29 cellular contexts compared by ENCODE assay signal in genomic region chr19:42030605-42031004, GRCh38. TPM values are rescaled to one million over a fixed set of nuclear protein-coding genes. Genes with fewer than 3 reads are reported as not detected.
DNase-seq lines count a peak whose midpoint lies in the region; ATAC-seq, FAIRE-seq and TF ChIP-seq lines count a peak whose summit lies in the region.
"Had no signal": no experiment of that assay in that cellular context is flagged by ENCODE, and none has a peak within 500 bp of the region (broad histone marks: within the 10 kb centered on the region; RNA-seq: fewer than 3 reads in every experiment).

No MANE protein-coding gene starts in this region.

- no peak overlapping the region for H2BK20ac ChIP-seq in H1 (ENCODE audit: low read length)

- no peak overlapping the region for H2BK15ac ChIP-seq in H1 (ENCODE audit: low read length)

- H3K23me2 ChIP-seq in H1 (ENCODE audit: low read depth, low read length): no peaks in the 10 kb centered on the region

- H3K18ac ChIP-seq in H1 (ENCODE audit: extremely low read depth, low read length): no peak overlapping the region; the same call in 1 of the 2 replicates

- TF ChIP-seq EP300 in H1 (IDR thresholded peaks at IDR 0.05; ENCODE audit: borderline replicate concordance in 1 of 2, low read depth in 2 of 2, low read length in 2 of 2): no peak

- H2AFZ ChIP-seq in GM23338 (no peak overlapping the region), H1 (ENCODE audit: low read length) (no peak overlapping the region)

- H3K4me1 ChIP-seq in GM23338 (ENCODE audit: insufficient read depth) (peaks cover 16% of the 10 kb centered on the region), H1 (replicated peaks in 1 of 4; ENCODE audit: control insufficient read depth in 3 of 4, insufficient read depth in 4 of 4, low read length in 3 of 4) (peaks cover 0 to 7% (median 5%) of the 10 kb centered on the region in 4 experiments; a peak in 5 of 7 replicates)

- no peak for FAIRE-seq in H1 (lab: Jason Lieb, UNC)
- FAIRE-seq: A204.1, GM12892, GM19239 had no signal

- POLR2A ChIA-PET in H1 (lab: Charles Lee; ENCODE audit: partially characterized antibody): interaction anchor here (0.7 to 2.3 kb wide), 2 partner anchors 72 to 170 kb away, joined by 4 read pairs; partner anchors contain the start of gene RABAC1

- H3K79me2 ChIP-seq in GM23338 (replicated peaks; ENCODE audit: insufficient read depth) (no peaks in the 10 kb centered on the region), H1 (ENCODE audit: control insufficient read depth in 1 of 2, insufficient read depth in 2 of 2, low read length in 2 of 2) (no peaks in the 10 kb centered on the region)

- WGBS in H1 (ENCODE audit: extremely low coverage in 1 of 2, insufficient coverage in 1 of 2, insufficient read length in 1 of 2, insufficient replicate concordance in 2 of 2, low coverage in 1 of 2, low lambda C conversion rate in 2 of 2, missing lambda C conversion rate in 1 of 2), 2 experiments: 100% methylated on average over 2 of the region's 2 CpGs; no CpG with 5 or more reads in 1 of the 2 experiments

- peaks cover 19% of the 10 kb centered on the region for H3F3A ChIP-seq in GM23338 (replicated peaks; ENCODE audit: low read depth)

- CTCF ChIA-PET in H1 (lab: Charles Lee; ENCODE audit: partially characterized antibody): interaction anchor here (0.8 to 3.7 kb wide), 7 partner anchors 13 to 71 kb away, joined by 3 to 58 read pairs (median 4); no protein-coding TSS in a partner anchor

- peaks cover 16% of the 10 kb centered on the region for H3K27me3 Mint-ChIP-seq in GM23338 (ENCODE audit: insufficient read depth, low read depth, poor library complexity)

- no peak overlapping the region for H4K5ac ChIP-seq in H1 (ENCODE audit: insufficient read length, low read depth, low read length)

- no peak overlapping the region for H3K4me3 Mint-ChIP-seq in GM23338
- H3K4me3 Mint-ChIP-seq: CD4-positive, alpha-beta memory T cell; T-cell had no signal

- H3K14ac ChIP-seq in H1 (ENCODE audit: insufficient read length): no peak overlapping the region

- H2BK5ac ChIP-seq in H1 (ENCODE audit: low read depth, low read length): no peak overlapping the region

- H3K36me3 ChIP-seq in GM23338 (ENCODE audit: insufficient read depth) (no peaks in the 10 kb centered on the region), H1 (ENCODE audit: control insufficient read depth in 2 of 4, insufficient read depth in 4 of 4, low read length in 3 of 4) (peaks cover 0 to 5% (median 4%) of the 10 kb centered on the region in 4 experiments; a peak in 4 of 8 replicates)
- H3K36me3 ChIP-seq: SJSA1 had no signal

- no peak overlapping the region for H2AK5ac ChIP-seq in H1 (ENCODE audit: low read depth, low read length)

- H4K20me1 ChIP-seq in GM23338 (replicated peaks; ENCODE audit: insufficient read depth) (no peaks in the 10 kb centered on the region; the same call in 1 of the 2 replicates), H1 (replicated peaks in 1 of 2; ENCODE audit: control insufficient read depth in 1 of 2, insufficient read depth in 2 of 2, low read length in 2 of 2) (peaks cover 0 to 2% of the 10 kb centered on the region in 2 experiments)

- no peak for TF ChIP-seq POLR2A in H1 (IDR thresholded peaks at IDR 0.05; ENCODE audit: control extremely low read depth in 1 of 2, low read depth in 2 of 2, low read length in 2 of 2)

- H3K4me2 ChIP-seq in GM23338: no peak overlapping the region
- no peak overlapping the region for H3K4me2 ChIP-seq in H1 (ENCODE audit: insufficient read depth in 1 of 2, low read depth in 2 of 2, low read length in 2 of 2)
- H3K4me2 ChIP-seq: BLaER1 treated with 17β-estradiol and CSF1 and Interleukin-3, amounts not matched to agents 10 nM and 100 nM had no signal

- H3K23ac ChIP-seq in H1 (ENCODE audit: insufficient read length): no peak overlapping the region

- no peak overlapping the region for H3K4me3 ChIP-seq in GM23338
- H3K4me3 ChIP-seq in H1 (ENCODE audit: extremely low read depth in 1 of 4, insufficient read depth in 2 of 4, low read depth in 3 of 4, low read length in 4 of 4): no peak overlapping the region
- H3K4me3 ChIP-seq: BLaER1 treated with 17β-estradiol and CSF1 and Interleukin-3, amounts not matched to agents 10 nM and 100 nM; SJSA1 had no signal

- peaks cover 28% of the 10 kb centered on the region for H3K36me3 Mint-ChIP-seq in GM23338 (ENCODE audit: low read depth)
- H3K36me3 Mint-ChIP-seq: CD4-positive, alpha-beta memory T cell; T-cell had no signal

- no peaks in the 10 kb centered on the region; the same call in 1 of the 3 replicates for H3K9me3 Mint-ChIP-seq in GM23338
- H3K9me3 Mint-ChIP-seq: CD4-positive, alpha-beta memory T cell; T-cell had no signal

- ATAC-seq in GM23338 (no peak), GM21367 (IDR thresholded peaks at IDR 0.05; ENCODE audit: unreplicated experiment) (no peak), HG02973 (IDR thresholded peaks at IDR 0.05; ENCODE audit: unreplicated experiment) (no peak)
- ATAC-seq: T-cell had no signal

- no peak overlapping the region for H2BK120ac ChIP-seq in H1 (replicated peaks; ENCODE audit: low read depth, low read length)

- H2BK12ac ChIP-seq in H1 (ENCODE audit: low read depth, low read length): peak overlapping the region; percentile 18

- no peak overlapping the region for H3K9ac ChIP-seq in H1 (replicated peaks in 1 of 4; ENCODE audit: extremely low read depth in 1 of 4, low read depth in 3 of 4, low read length in 3 of 4)
- H3K9ac ChIP-seq: BLaER1 treated with 17β-estradiol and CSF1 and Interleukin-3, amounts not matched to agents 10 nM and 100 nM had no signal

- H3K4ac ChIP-seq in H1 (replicated peaks; ENCODE audit: insufficient read length, low read depth, low read length): no peak overlapping the region

- H3K9me2 ChIP-seq in GM23338 (ENCODE audit: insufficient read depth): no peaks in the 10 kb centered on the region; the same call in 1 of the 2 replicates

- H3K27ac Mint-ChIP-seq in GM23338: peak overlapping the region; percentile 82; the same call in 1 of the 2 replicates
- H3K27ac Mint-ChIP-seq: CD4-positive, alpha-beta memory T cell; T-cell had no signal

- no peaks in the 10 kb centered on the region for H3K79me1 ChIP-seq in H1 (ENCODE audit: low read depth, low read length)

- TF ChIP-seq CTCF in GM23338 (conservative IDR thresholded peaks at IDR 0.05; ENCODE audit: low read depth in 2 of 2): no peak
- no peak for TF ChIP-seq CTCF in H1 (IDR thresholded peaks at IDR 0.05; ENCODE audit: control extremely low read depth in 1 of 3, insufficient read depth in 1 of 3, low read depth in 1 of 3, low read length in 3 of 3)

- H3K56ac ChIP-seq in H1 (replicated peaks; ENCODE audit: insufficient read length, low read depth, low read length): no peak overlapping the region

- peaks cover 43% of the 10 kb centered on the region for H3K4me1 Mint-ChIP-seq in GM23338

- DNase-seq in D341Med (ENCODE audit: low spot score): peak; percentile 28
- no peak for DNase-seq in GM23338 (ENCODE audit: low spot score)
- peak; percentile 77 to 89 for DNase-seq in NCI-H524 (lab: John Stamatoyannopoulos, UW)
- DNase-seq in H1 (ENCODE audit: low read depth in 1 of 2, low spot score in 2 of 2): no peak
- no peak for DNase-seq in stimulated activated CD4-positive, alpha-beta T cell treated with anti-CD3 and anti-CD28 coated beads, Interleukin-4, amount 100 ng/mL, for 1 hour
- DNase-seq: AML-193; CD4-positive, alpha-beta memory T cell; COR-L47; DMS79 treated with DMSO at 0.1 percent for 48 hours; H7; IMR-90; KG1; MM.1S; NCI-H1048; NCI-H1417; NCI-H1694; NCI-H2029 treated with DMSO at 0.1 percent for 48 hours; NCI-H510A; NCI-H748 treated with DMSO at 0.1 percent for 48 hours; Right ventricle myocardium superior; RPMI8226; T-cell had no signal

- H4K8ac ChIP-seq in H1 (ENCODE audit: extremely low read depth, insufficient read depth, low read length): no peak overlapping the region

- H3K9me3 ChIP-seq in H1 (ENCODE audit: insufficient read depth in 2 of 2, low read depth in 1 of 2, low read length in 1 of 2): no peaks in the 10 kb centered on the region
- H3K9me3 ChIP-seq: BLaER1 treated with 17β-estradiol and CSF1 and Interleukin-3, amounts not matched to agents 10 nM and 100 nM; SJSA1 had no signal

- no peak overlapping the region for H3K27ac ChIP-seq in GM23338 (ENCODE audit: low read depth)
- H3K27ac ChIP-seq in H1 (ENCODE audit: low read depth, low read length): no peak overlapping the region
- H3K27ac ChIP-seq: BLaER1 treated with 17β-estradiol and CSF1 and Interleukin-3, amounts not matched to agents 10 nM and 100 nM; SJSA1 had no signal

- peak overlapping the region; percentile 16 for H4K91ac ChIP-seq in H1 (replicated peaks; ENCODE audit: insufficient read length, low read length)

- H3K27me3 ChIP-seq in GM23338 (ENCODE audit: insufficient read depth): no peaks in the 10 kb centered on the region
- no peaks in the 10 kb centered on the region for H3K27me3 ChIP-seq in H1 (replicated peaks in 1 of 4; ENCODE audit: control insufficient read depth in 3 of 4, extremely low read depth in 1 of 4, insufficient read depth in 3 of 4, low read length in 3 of 4)
- H3K27me3 ChIP-seq: BLaER1 treated with 17β-estradiol and CSF1 and Interleukin-3, amounts not matched to agents 10 nM and 100 nM; SJSA1 had no signal

- no peak for TF ChIP-seq RAD21 in H1 (IDR thresholded peaks at IDR 0.05 in 1 of 2, conservative IDR thresholded peaks at IDR 0.05 in 1 of 2; ENCODE audit: low read depth in 2 of 2, low read length in 2 of 2)

RNA-seq across cellular contexts. Expression of gene ATP1A3, which starts 36.6 kb away (rescaled TPM):
- total RNA-seq in GM23338 (2014; rRNA removed; shearing (Covaris generic)): 33.1 and 37.3 TPM in 2 replicates
- polyA plus RNA-seq in GM23338 (2016; fragmentation: Nextera tagmentation; extraction: Ambion mirVana): 11.0 and 11.5 TPM in 2 replicates
- total RNA-seq in H1 (2021; fragmentation: NEBNext Ultra II Directional; extraction: Animal tissue kit (Norgen Biotek cat#: 25700)): 35.8 and 41.2 TPM in 2 replicates
- polyA plus RNA-seq in H1 (2011; rRNA removed): 11.1 and 19.2 TPM in 2 replicates
- polyA plus RNA-seq in H1 (2011; cell fraction: cytosol; rRNA removed): 5.9 TPM
- 20.8 TPM for polyA plus RNA-seq in H1 (2011; cell fraction: nucleus; rRNA removed)
- 30.8 to 45.2 TPM (median 38.2 TPM) in 4 replicates for polyA plus RNA-seq in H1 (2012, experiment 1 of 2)
- 33.0 TPM for polyA plus RNA-seq in H1 (2012, experiment 2 of 2)
- polyA plus RNA-seq in H1 (2013, experiment 1 of 2): 44.9 TPM
- 43.1 TPM for polyA plus RNA-seq in H1 (2013, experiment 2 of 2)
- polyA minus RNA-seq in H1 (2011; rRNA and poly(A)+ RNA removed): 24.6 and 27.9 TPM in 2 replicates
- polyA minus RNA-seq in H1 (2011; cell fraction: cytosol; rRNA and poly(A)+ RNA removed): 20.7 TPM
- polyA minus RNA-seq in H1 (2011; cell fraction: nucleus; rRNA and poly(A)+ RNA removed): 10.7 TPM
- total RNA-seq: SJSA1 had no signal

RNA-seq across cellular contexts. Expression of gene GRIK5, which starts 39.4 kb away (rescaled TPM):
- 34.3 and 42.5 TPM in 2 replicates for total RNA-seq in GM23338 (2014; rRNA removed; shearing (Covaris generic))
- 5.1 and 6.2 TPM in 2 replicates for polyA plus RNA-seq in GM23338 (2016; fragmentation: Nextera tagmentation; extraction: Ambion mirVana)
- total RNA-seq in H1 (2021; fragmentation: NEBNext Ultra II Directional; extraction: Animal tissue kit (Norgen Biotek cat#: 25700)): 42.9 and 45.1 TPM in 2 replicates
- polyA plus RNA-seq in H1 (2011; rRNA removed): 17.8 and 25.3 TPM in 2 replicates
- polyA plus RNA-seq in H1 (2011; cell fraction: cytosol; rRNA removed): 14.1 TPM
- polyA plus RNA-seq in H1 (2011; cell fraction: nucleus; rRNA removed): 57.6 TPM
- polyA plus RNA-seq in H1 (2012, experiment 1 of 2): 29.3 to 50.3 TPM (median 45.8 TPM) in 4 replicates
- 31.9 TPM for polyA plus RNA-seq in H1 (2012, experiment 2 of 2)
- 28.4 TPM for polyA plus RNA-seq in H1 (2013, experiment 1 of 2)
- 28.1 TPM for polyA plus RNA-seq in H1 (2013, experiment 2 of 2)
- 23.8 and 25.7 TPM in 2 replicates for polyA minus RNA-seq in H1 (2011; rRNA and poly(A)+ RNA removed)
- polyA minus RNA-seq in H1 (2011; cell fraction: cytosol; rRNA and poly(A)+ RNA removed): 22.3 TPM
- polyA minus RNA-seq in H1 (2011; cell fraction: nucleus; rRNA and poly(A)+ RNA removed): 21.2 TPM
- total RNA-seq: IMR-90, SJSA1 had no signal
- polyA plus RNA-seq: CD4-positive, alpha-beta memory T cell had no signal

RNA-seq across cellular contexts. Expression of gene ZNF574, which starts 45.4 kb away (rescaled TPM):
- total RNA-seq in GM23338 (2014; rRNA removed; shearing (Covaris generic)): 50.8 and 61.2 TPM in 2 replicates
- polyA plus RNA-seq in GM23338 (2016; fragmentation: Nextera tagmentation; extraction: Ambion mirVana) (18.7 and 19.4 TPM in 2 replicates), H1 (2011; rRNA removed) (38.8 and 53.8 TPM in 2 replicates)
- total RNA-seq in H1 (2021; fragmentation: NEBNext Ultra II Directional; extraction: Animal tissue kit (Norgen Biotek cat#: 25700)): 27.0 and 28.6 TPM in 2 replicates
- 27.7 TPM for polyA plus RNA-seq in H1 (2011; cell fraction: cytosol; rRNA removed)
- polyA plus RNA-seq in H1 (2011; cell fraction: nucleus; rRNA removed): 31.4 TPM
- polyA plus RNA-seq in H1 (2012, experiment 1 of 2): 12.2 to 27.2 TPM (median 24.2 TPM) in 4 replicates
- 22.8 TPM for polyA plus RNA-seq in H1 (2012, experiment 2 of 2)
- 13.2 TPM for polyA plus RNA-seq in H1 (2013, experiment 1 of 2)
- 11.9 TPM for polyA plus RNA-seq in H1 (2013, experiment 2 of 2)
- polyA minus RNA-seq in H1 (2011; rRNA and poly(A)+ RNA removed): 41.6 and 41.8 TPM in 2 replicates
- 35.7 TPM for polyA minus RNA-seq in H1 (2011; cell fraction: cytosol; rRNA and poly(A)+ RNA removed)
- polyA minus RNA-seq in H1 (2011; cell fraction: nucleus; rRNA and poly(A)+ RNA removed): 29.8 TPM

Comparison
In these comparisons a context has a peak if more than half of its experiments do, and no peak if none do; other contexts are left out.
1. DNase-seq: peak in D341Med (single experiment) and NCI-H524 (2 of 2); none in GM23338 (single experiment), H1 (0 of 2) and stimulated activated CD4-positive, alpha-beta T cell treated with anti-CD3 and anti-CD28 coated beads, Interleukin-4, amount 100 ng/mL, for 1 hour (single experiment).